In genomic region chr16:23149267-23149992, GRCh38 we compare ENCODE assay signal across 8 cellular contexts. TPM values are rescaled to one million over a fixed set of nuclear protein-coding genes. Genes with fewer than 3 reads are reported as not detected.
DNase-seq lines count a peak whose midpoint lies in the region; ATAC-seq and TF ChIP-seq lines count a peak whose summit lies in the region.

Gene USP31, minus strand, starts transcription at chr16:23149452. Its CDS starts 182 bp downstream, at chr16:23149270.

- H3K27me3 Mint-ChIP-seq in type B pancreatic cell, result peaks cover 14% of the 10 kb centered on the region

- peak within 1 kb of the TSS; percentile 84 for H3K27ac Mint-ChIP-seq in type B pancreatic cell

- no peaks in the 10 kb centered on the region for H3K9me3 Mint-ChIP-seq in type B pancreatic cell

- DNase-seq in NCI-H1694 (lab: John Stamatoyannopoulos, UW) (peak; percentile 81), T-helper 1 cell (peak; percentile 79 to 93 (median 83)), amygdala (lab: John Stamatoyannopoulos, UW) (peak; percentile 48 to 96 (median 90)), left cardiac atrium (peak; percentile 97), posterior cingulate gyrus (peak; percentile 93 to 99 (median 97)), type B pancreatic cell (ENCODE audit: extremely low spot score, unreplicated experiment) (peak; percentile 95)

- H3K4me3 Mint-ChIP-seq in type B pancreatic cell, result peak within 1 kb of the TSS; percentile 98

- TF ChIP-seq CTCF in type B pancreatic cell (conservative IDR thresholded peaks at IDR 0.05), result no peak

- ATAC-seq in GM18499 (IDR thresholded peaks at IDR 0.05; ENCODE audit: insufficient read depth, unreplicated experiment), result peak; percentile 91
- peak; percentile 91 for ATAC-seq in HG02938 (IDR thresholded peaks at IDR 0.05; ENCODE audit: unreplicated experiment)
- peak; percentile 98 to 99 for ATAC-seq in left cardiac atrium

- intact Hi-C loops in left cardiac atrium (cut with DNase I) (loop anchor here (5.0 kb wide), 2 partner anchors 42 to 77 kb away; no protein-coding TSS in a partner anchor), posterior cingulate gyrus (cut with DNase I) (no loop called here)

- H3K36me3 Mint-ChIP-seq in type B pancreatic cell, result peaks cover 4% of the 10 kb centered on the region

- peaks cover 23% of the 10 kb centered on the region for H3K4me1 Mint-ChIP-seq in type B pancreatic cell (ENCODE audit: unreplicated experiment)

RNA-seq across cellular contexts. Expression of gene USP31, which starts in this region (rescaled TPM):
- total RNA-seq in left cardiac atrium, result 10 to 100 TPM; 24.0 to 31.1 TPM
- 9.1 and 12.3 TPM in 2 replicates for total RNA-seq in type B pancreatic cell (ENCODE audit: low replicate concordance)

Comparison
In these comparisons a context has a peak if more than half of its experiments do, and no peak if none do; other contexts are left out.
1. Peak in every context shown above with its lines: DNase-seq and ATAC-seq.